1 cellular context compared by ENCODE assay signal in genomic region chr6:85679445-85680123, GRCh38.
TF ChIP-seq lines count a peak whose summit lies in the region.

No MANE protein-coding gene starts in this region.

TF ChIP-seq in SK-N-SH treated with all-trans-retinoic acid at 6 μM for 48 hours, 23 proteins besides CTCF, POLR2A, EP300 and RAD21 (continued from another document):
- TF ChIP-seq CSDC2 (CRISPR knock-in tag; IDR thresholded peaks at IDR 0.05): no peak
- TF ChIP-seq TSHZ2 (CRISPR knock-in tag; IDR thresholded peaks at IDR 0.05): no peak
- no peak for TF ChIP-seq CREB5 (CRISPR knock-in tag; IDR thresholded peaks at IDR 0.05; ENCODE audit: low read depth)
- TF ChIP-seq ZNF8 (CRISPR knock-in tag; IDR thresholded peaks at IDR 0.05): no peak
